Comparison of ENCODE assay signal across 9 cellular contexts in the genomic region with DNA sequence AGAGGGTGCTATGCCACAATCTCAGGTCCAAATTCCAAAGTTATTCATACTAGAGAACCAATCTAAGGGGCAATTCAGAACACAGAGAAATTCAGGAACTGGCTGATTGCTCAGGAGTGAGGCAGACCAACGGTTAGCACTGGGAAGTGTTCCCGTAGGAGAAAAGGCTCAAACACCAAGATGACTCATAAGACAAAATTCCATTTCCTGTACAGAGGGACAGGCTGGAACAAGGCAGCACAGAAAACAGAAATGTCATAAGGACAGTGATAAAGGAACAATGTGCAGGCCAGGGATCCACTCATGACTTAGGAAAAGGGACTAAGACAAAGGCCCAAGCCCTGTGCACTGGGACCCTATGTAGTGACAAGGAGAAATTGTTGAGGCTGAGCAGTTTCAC. TPM values are rescaled to one million over a fixed set of nuclear protein-coding genes. Genes with fewer than 3 reads are reported as not detected.
DNase-seq lines count a peak whose midpoint lies in the region; FAIRE-seq and TF ChIP-seq lines count a peak whose summit lies in the region.
"Had no signal": no experiment of that assay in that cellular context is flagged by ENCODE, and none has a peak within 500 bp of the region (broad histone marks: within the 10 kb centered on the region; RNA-seq: fewer than 3 reads in every experiment).

No MANE protein-coding gene starts in this region.

- H3K9me3 Mint-ChIP-seq in astrocyte (ENCODE audit: unreplicated experiment) = peaks cover 9% of the 10 kb centered on the region
- peaks cover 6% of the 10 kb centered on the region for H3K9me3 Mint-ChIP-seq in activated T-helper 2 cell treated with anti-CD3 and anti-CD28 coated beads, Interferon-gamma antibody, Interleukin-2, Interleukin-4, amounts not matched to agents 10 μg/mL and 5 μg/mL and 100 μg/mL, durations not matched to agents 14 hours and 24 hours and 36 hours

- peak; percentile 68 for DNase-seq in GM04504 (ENCODE audit: low read depth)
- peak; percentile 91 for DNase-seq in astrocyte (ENCODE audit: low read depth)
- DNase-seq in hepatocyte (ENCODE audit: low spot score) = peak; percentile 56
- peak; percentile 30 for DNase-seq in small intestine
- no peak for DNase-seq in hypothalamus (lab: John Stamatoyannopoulos, UW)
- DNase-seq in hippocampal formation (lab: John Stamatoyannopoulos, UW) = no peak
- no peak for DNase-seq in activated T-helper 2 cell treated with anti-CD3 and anti-CD28 coated beads, Interferon-gamma antibody, Interleukin-2, Interleukin-4, amounts not matched to agents 10 μg/mL and 5 μg/mL and 100 μg/mL, durations not matched to agents 14 hours and 24 hours and 36 hours (ENCODE audit: low spot score)
- no peak for DNase-seq in posterior vena cava (ENCODE audit: low spot score)
- DNase-seq: NCI-H345 had no signal

- intact Hi-C loops in activated T-helper 2 cell treated with anti-CD3 and anti-CD28 coated beads, Interferon-gamma antibody, Interleukin-2, Interleukin-4, amounts not matched to agents 10 μg/mL and 5 μg/mL and 100 μg/mL, durations not matched to agents 14 hours and 24 hours and 36 hours (cut with micrococcal nuclease) = no loop called here
- intact Hi-C loops in posterior vena cava (cut with DNase I) = no loop called here

- no peaks in the 10 kb centered on the region for H3K36me3 ChIP-seq in astrocyte (ENCODE audit: insufficient read depth, low read length)
- no peaks in the 10 kb centered on the region for H3K36me3 ChIP-seq in hepatocyte (replicated peaks; ENCODE audit: insufficient read depth, low read depth)
- no peaks in the 10 kb centered on the region for H3K36me3 ChIP-seq in small intestine (ENCODE audit: control insufficient read depth in 2 of 2, insufficient read depth in 2 of 2, low read length in 2 of 2)

- no peak overlapping the region for H3K4me3 Mint-ChIP-seq in astrocyte (ENCODE audit: unreplicated experiment)
- no peak overlapping the region for H3K4me3 Mint-ChIP-seq in activated T-helper 2 cell treated with anti-CD3 and anti-CD28 coated beads, Interferon-gamma antibody, Interleukin-2, Interleukin-4, amounts not matched to agents 10 μg/mL and 5 μg/mL and 100 μg/mL, durations not matched to agents 14 hours and 24 hours and 36 hours (ENCODE audit: low read depth)

- peak overlapping the region; percentile 23 for H3K9ac ChIP-seq in astrocyte (ENCODE audit: low read length)

- H2AFZ ChIP-seq in astrocyte (ENCODE audit: low read depth, low read length) (peak overlapping the region; percentile 61), hepatocyte (peak overlapping the region; percentile 39)

- no peaks in the 10 kb centered on the region for H3K27me3 Mint-ChIP-seq in astrocyte (ENCODE audit: low read depth, unreplicated experiment)
- no peaks in the 10 kb centered on the region for H3K27me3 Mint-ChIP-seq in activated T-helper 2 cell treated with anti-CD3 and anti-CD28 coated beads, Interferon-gamma antibody, Interleukin-2, Interleukin-4, amounts not matched to agents 10 μg/mL and 5 μg/mL and 100 μg/mL, durations not matched to agents 14 hours and 24 hours and 36 hours (ENCODE audit: low read depth)

- H3K4me2 ChIP-seq in astrocyte (ENCODE audit: low read length) = peak overlapping the region; percentile 69
- peak overlapping the region; percentile 30 for H3K4me2 ChIP-seq in hepatocyte

- H3K9me2 ChIP-seq in hepatocyte (replicated peaks; ENCODE audit: insufficient read depth) = no peaks in the 10 kb centered on the region

- H3K27ac Mint-ChIP-seq in astrocyte (ENCODE audit: unreplicated experiment) = peak overlapping the region; percentile 78
- H3K27ac Mint-ChIP-seq in activated T-helper 2 cell treated with anti-CD3 and anti-CD28 coated beads, Interferon-gamma antibody, Interleukin-2, Interleukin-4, amounts not matched to agents 10 μg/mL and 5 μg/mL and 100 μg/mL, durations not matched to agents 14 hours and 24 hours and 36 hours = no peak overlapping the region

- H3K36me3 Mint-ChIP-seq in astrocyte (ENCODE audit: low read depth, unreplicated experiment) = no peaks in the 10 kb centered on the region
- H3K36me3 Mint-ChIP-seq in activated T-helper 2 cell treated with anti-CD3 and anti-CD28 coated beads, Interferon-gamma antibody, Interleukin-2, Interleukin-4, amounts not matched to agents 10 μg/mL and 5 μg/mL and 100 μg/mL, durations not matched to agents 14 hours and 24 hours and 36 hours (ENCODE audit: low read depth) = no peaks in the 10 kb centered on the region

- H3K4me1 ChIP-seq in astrocyte (ENCODE audit: insufficient read depth, low read length) (peaks cover 11% of the 10 kb centered on the region), hepatocyte (ENCODE audit: insufficient read depth) (no peaks in the 10 kb centered on the region), small intestine (ENCODE audit: control insufficient read depth in 2 of 2, insufficient read depth in 1 of 2, low read depth in 1 of 2, low read length in 1 of 2) (no peaks in the 10 kb centered on the region)

- WGBS in hepatocyte (ENCODE audit: low lambda C conversion rate, missing lambda C conversion rate) = 13% methylated on average over 2 of the region's 2 CpGs
- 12 to 23% (median 19%) methylated on average over 2 of the region's 2 CpGs for WGBS in small intestine, 3 donors

- H3K4me3 ChIP-seq in astrocyte (ENCODE audit: insufficient read depth, low read depth, low read length) (no peak overlapping the region), hepatocyte (no peak overlapping the region), small intestine (ENCODE audit: low read depth in 1 of 2, low read length in 2 of 2) (no peak overlapping the region)

- peaks cover 12% of the 10 kb centered on the region for H3K4me1 Mint-ChIP-seq in astrocyte (ENCODE audit: low read depth, unreplicated experiment)
- H3K4me1 Mint-ChIP-seq in activated T-helper 2 cell treated with anti-CD3 and anti-CD28 coated beads, Interferon-gamma antibody, Interleukin-2, Interleukin-4, amounts not matched to agents 10 μg/mL and 5 μg/mL and 100 μg/mL, durations not matched to agents 14 hours and 24 hours and 36 hours (ENCODE audit: low read depth) = no peaks in the 10 kb centered on the region

- TF ChIP-seq CTCF in astrocyte (IDR thresholded peaks at IDR 0.05; ENCODE audit: insufficient read depth, low read depth, low read length) = no peak
- TF ChIP-seq CTCF in hepatocyte (IDR thresholded peaks at IDR 0.05; ENCODE audit: poor library complexity) = no peak

- no peaks in the 10 kb centered on the region for H4K20me1 ChIP-seq in astrocyte (ENCODE audit: insufficient read depth, low read length)
- H4K20me1 ChIP-seq in hepatocyte (ENCODE audit: insufficient read depth, poor library complexity, severe bottlenecking) = no peaks in the 10 kb centered on the region

- H3K27ac ChIP-seq in astrocyte (ENCODE audit: low read depth, low read length) (peak overlapping the region; percentile 63), hepatocyte (peak overlapping the region; percentile 84), small intestine (ENCODE audit: low read depth in 1 of 2, low read length in 1 of 2) (peak overlapping the region in 1 of 2 donors; percentile 90)

- peak; percentile 99 for FAIRE-seq in astrocyte (lab: Jason Lieb, UNC)
- FAIRE-seq in small intestine (lab: Jason Lieb, UNC) = peak; percentile 10

- H3K9me3 ChIP-seq in astrocyte (ENCODE audit: insufficient read depth, low read depth, low read length) = no peaks in the 10 kb centered on the region
- H3K9me3 ChIP-seq in hepatocyte (ENCODE audit: low read depth) = no peaks in the 10 kb centered on the region
- H3K9me3 ChIP-seq in small intestine (ENCODE audit: control insufficient read depth, low read depth) = no peaks in the 10 kb centered on the region

- H3K79me2 ChIP-seq in astrocyte (ENCODE audit: insufficient read depth, low read length) (no peaks in the 10 kb centered on the region), hepatocyte (no peaks in the 10 kb centered on the region)

- no peaks in the 10 kb centered on the region for H3K27me3 ChIP-seq in astrocyte (ENCODE audit: insufficient read depth, low read length)
- no peaks in the 10 kb centered on the region for H3K27me3 ChIP-seq in hepatocyte
- no peaks in the 10 kb centered on the region for H3K27me3 ChIP-seq in small intestine (ENCODE audit: control insufficient read depth in 2 of 2, insufficient read depth in 2 of 2, low read length in 2 of 2)

RNA-seq across cellular contexts. Expression of gene PDE1A, which starts 54.2 kb away (rescaled TPM):
- 0.32 TPM in 1 of 2 replicates, not detected in the other for total RNA-seq in astrocyte
- total RNA-seq in hepatocyte = 4.7 TPM in 2 replicates
- 1.0 and 1.7 TPM in 2 replicates for polyA plus RNA-seq in hepatocyte
- 1 to 10 TPM in 2 of 3 donors, not detected in 1; 3.5 to 3.6 TPM for polyA plus RNA-seq in small intestine
- total RNA-seq in activated T-helper 2 cell treated with anti-CD3 and anti-CD28 coated beads, Interferon-gamma antibody, Interleukin-2, Interleukin-4, amounts not matched to agents 10 μg/mL and 5 μg/mL and 100 μg/mL, durations not matched to agents 14 hours and 24 hours and 36 hours = not detected in 2 replicates
- 10 to 100 TPM in 1 of 2 donors, 1 to 10 TPM in 1; 7.7 to 15.1 TPM for total RNA-seq in posterior vena cava

Comparison
In these comparisons a context has a peak if more than half of its experiments do, and no peak if none do; other contexts are left out.
1. DNase-seq: peak in GM04504 (single experiment), astrocyte (single experiment), hepatocyte (single experiment) and small intestine (single experiment); none in hypothalamus (0 of 51), hippocampal formation (0 of 2), activated T-helper 2 cell treated with anti-CD3 and anti-CD28 coated beads, Interferon-gamma antibody, Interleukin-2, Interleukin-4, amounts not matched to agents 10 μg/mL and 5 μg/mL and 100 μg/mL, durations not matched to agents 14 hours and 24 hours and 36 hours (single experiment) and posterior vena cava (single experiment).